11 cellular contexts compared by ENCODE assay signal in genomic region chr15:67013696-67014095, GRCh38. TPM values are rescaled to one million over a fixed set of nuclear protein-coding genes. Genes with fewer than 3 reads are reported as not detected.
DNase-seq lines count a peak whose midpoint lies in the region; ATAC-seq, FAIRE-seq and TF ChIP-seq lines count a peak whose summit lies in the region.
"Had no signal": no experiment of that assay in that cellular context is flagged by ENCODE, and none has a peak within 500 bp of the region (broad histone marks: within the 10 kb centered on the region; RNA-seq: fewer than 3 reads in every experiment).

No MANE protein-coding gene starts in this region.

- 0 out of 2 replicates have a peak, but pooled peaks cover 2% of the 10 kb centered on the region for H3K4me1 ChIP-seq in iPS DF 6.9 (ENCODE audit: control insufficient read depth, insufficient read depth, low read length)

- peak; percentile 35 for FAIRE-seq in urothelium cell line (lab: Jason Lieb, UNC)

- peaks cover 18% of the 10 kb centered on the region for H3K4me1 Mint-ChIP-seq in activated naive CD4-positive, alpha-beta T cell treated with anti-CD3 and anti-CD28 coated beads, Interleukin-2, amount 10 ng/mL, durations not matched to agents 7 days and 5 days

- in situ Hi-C loops in astrocyte of the spinal cord (cut with HindIII; ENCODE audit: low sequenced_read_pairs) = no loop called here

- no peak for ATAC-seq in activated naive CD4-positive, alpha-beta T cell treated with anti-CD3 and anti-CD28 coated beads, Interleukin-2, amount 50 U/mL, for 72 hours

- peak overlapping the region; percentile 65 for H3K27ac Mint-ChIP-seq in activated naive CD4-positive, alpha-beta T cell treated with anti-CD3 and anti-CD28 coated beads, Interleukin-2, amount 10 ng/mL, durations not matched to agents 7 days and 5 days
- no peak overlapping the region for H3K27ac Mint-ChIP-seq in activated naive CD4-positive, alpha-beta T cell treated with anti-CD3 and anti-CD28 coated beads, Interleukin-2, amount 50 U/mL, for 72 hours
- H3K27ac Mint-ChIP-seq: activated CD4-positive, alpha-beta memory T cell treated with anti-CD3 and anti-CD28 coated beads for 36 hours had no signal

- TF ChIP-seq CTCF in astrocyte of the spinal cord (IDR thresholded peaks at IDR 0.05; ENCODE audit: low read depth, low read length) = no peak

- CTCF ChIA-PET in activated naive CD4-positive, alpha-beta T cell treated with anti-CD3 and anti-CD28 coated beads, Interleukin-2, amount 10 ng/mL, durations not matched to agents 7 days and 5 days (lab: Charles Lee) = no interaction called here

- H3K4me3 ChIP-seq in astrocyte of the spinal cord (ENCODE audit: low read depth, low read length) (no peak overlapping the region), iPS DF 6.9 (ENCODE audit: low read length) (no peak overlapping the region)
- H3K4me3 ChIP-seq: ascending aorta had no signal

- no peaks in the 10 kb centered on the region for H3K27me3 ChIP-seq in iPS DF 6.9 (ENCODE audit: control insufficient read depth, insufficient read depth, low read length)
- H3K27me3 ChIP-seq: ascending aorta had no signal

- no peaks in the 10 kb centered on the region for H3K9me3 Mint-ChIP-seq in activated naive CD4-positive, alpha-beta T cell treated with anti-CD3 and anti-CD28 coated beads, Interleukin-2, amount 10 ng/mL, durations not matched to agents 7 days and 5 days
- H3K9me3 Mint-ChIP-seq in activated naive CD4-positive, alpha-beta T cell treated with anti-CD3 and anti-CD28 coated beads, Interleukin-2, amount 50 U/mL, for 72 hours = no peaks in the 10 kb centered on the region
- H3K9me3 Mint-ChIP-seq: activated CD4-positive, alpha-beta memory T cell treated with anti-CD3 and anti-CD28 coated beads for 36 hours had no signal

- H3K27me3 Mint-ChIP-seq in activated naive CD4-positive, alpha-beta T cell treated with anti-CD3 and anti-CD28 coated beads, Interleukin-2, amount 10 ng/mL, durations not matched to agents 7 days and 5 days = peaks cover 22% of the 10 kb centered on the region
- H3K27me3 Mint-ChIP-seq: activated CD4-positive, alpha-beta memory T cell treated with anti-CD3 and anti-CD28 coated beads for 36 hours had no signal

- H3K36me3 ChIP-seq in iPS DF 6.9 (ENCODE audit: control insufficient read depth, insufficient read depth, low read length) = no peaks in the 10 kb centered on the region
- H3K36me3 ChIP-seq: ascending aorta had no signal

- no peak overlapping the region for H3K4me3 Mint-ChIP-seq in activated naive CD4-positive, alpha-beta T cell treated with anti-CD3 and anti-CD28 coated beads, Interleukin-2, amount 10 ng/mL, durations not matched to agents 7 days and 5 days
- H3K4me3 Mint-ChIP-seq: activated CD4-positive, alpha-beta memory T cell treated with anti-CD3 and anti-CD28 coated beads for 36 hours had no signal

- DNase-seq in activated naive CD4-positive, alpha-beta T cell treated with anti-CD3 and anti-CD28 coated beads, Interleukin-2, amount 10 ng/mL, durations not matched to agents 7 days and 5 days = no peak
- no peak for DNase-seq in activated naive CD4-positive, alpha-beta T cell (lab: John Stamatoyannopoulos, UW)
- DNase-seq in astrocyte of the spinal cord (ENCODE audit: low read depth, low spot score) = peak; percentile 92
- peak; percentile 63 for DNase-seq in iPS DF 6.9 (ENCODE audit: low read depth, low spot score)
- peak; percentile 91 for DNase-seq in urothelium cell line (ENCODE audit: low spot score)
- DNase-seq in activated CD4-positive, alpha-beta T cell treated with anti-CD3 and anti-CD28 coated beads for 1 hour = no peak
- no peak for DNase-seq in activated naive CD4-positive, alpha-beta T cell treated with anti-CD3 and anti-CD28 coated beads, Interleukin-2, amount 50 U/mL, for 72 hours (ENCODE audit: low spot score in 2 of 2)
- DNase-seq in GF-D8 (lab: John Stamatoyannopoulos, UW) = no peak
- DNase-seq: activated CD4-positive, alpha-beta memory T cell treated with anti-CD3 and anti-CD28 coated beads for 36 hours; NCI-H1105 treated with DMSO at 0.1 percent for 48 hours had no signal

- no peaks in the 10 kb centered on the region for H3K36me3 Mint-ChIP-seq in activated naive CD4-positive, alpha-beta T cell treated with anti-CD3 and anti-CD28 coated beads, Interleukin-2, amount 10 ng/mL, durations not matched to agents 7 days and 5 days
- H3K36me3 Mint-ChIP-seq in activated naive CD4-positive, alpha-beta T cell treated with anti-CD3 and anti-CD28 coated beads, Interleukin-2, amount 50 U/mL, for 72 hours = no peaks in the 10 kb centered on the region
- H3K36me3 Mint-ChIP-seq: activated CD4-positive, alpha-beta memory T cell treated with anti-CD3 and anti-CD28 coated beads for 36 hours had no signal

- H3K27ac ChIP-seq in iPS DF 6.9 (ENCODE audit: low read length) = no peak overlapping the region
- H3K27ac ChIP-seq: ascending aorta had no signal

- no peaks in the 10 kb centered on the region for H3K9me3 ChIP-seq in iPS DF 6.9 (ENCODE audit: control insufficient read depth, insufficient read depth, low read length)
- H3K9me3 ChIP-seq: ascending aorta had no signal

- WGBS in iPS DF 6.9 (ENCODE audit: insufficient coverage, insufficient read length) = no CpG with 5 or more reads among the region's 11 CpGs

RNA-seq across cellular contexts. Expression of gene SMAD3, which starts 51.7 kb away (rescaled TPM):
- total RNA-seq in activated naive CD4-positive, alpha-beta T cell treated with anti-CD3 and anti-CD28 coated beads, Interleukin-2, amount 50 U/mL, for 72 hours = 10 to 100 TPM; 15.4 to 75.9 TPM

Comparison
In these comparisons a context has a peak if more than half of its experiments do, and no peak if none do; other contexts are left out.
1. DNase-seq: peak in astrocyte of the spinal cord (single experiment), iPS DF 6.9 (single experiment) and urothelium cell line (single experiment); none in activated naive CD4-positive, alpha-beta T cell treated with anti-CD3 and anti-CD28 coated beads, Interleukin-2, amount 10 ng/mL, durations not matched to agents 7 days and 5 days (single experiment), activated naive CD4-positive, alpha-beta T cell (0 of 4), activated CD4-positive, alpha-beta T cell treated with anti-CD3 and anti-CD28 coated beads for 1 hour (single experiment), activated naive CD4-positive, alpha-beta T cell treated with anti-CD3 and anti-CD28 coated beads, Interleukin-2, amount 50 U/mL, for 72 hours (0 of 2) and GF-D8 (single experiment).